Comparison of ENCODE assay signal across 8 cellular contexts in the genomic region with DNA sequence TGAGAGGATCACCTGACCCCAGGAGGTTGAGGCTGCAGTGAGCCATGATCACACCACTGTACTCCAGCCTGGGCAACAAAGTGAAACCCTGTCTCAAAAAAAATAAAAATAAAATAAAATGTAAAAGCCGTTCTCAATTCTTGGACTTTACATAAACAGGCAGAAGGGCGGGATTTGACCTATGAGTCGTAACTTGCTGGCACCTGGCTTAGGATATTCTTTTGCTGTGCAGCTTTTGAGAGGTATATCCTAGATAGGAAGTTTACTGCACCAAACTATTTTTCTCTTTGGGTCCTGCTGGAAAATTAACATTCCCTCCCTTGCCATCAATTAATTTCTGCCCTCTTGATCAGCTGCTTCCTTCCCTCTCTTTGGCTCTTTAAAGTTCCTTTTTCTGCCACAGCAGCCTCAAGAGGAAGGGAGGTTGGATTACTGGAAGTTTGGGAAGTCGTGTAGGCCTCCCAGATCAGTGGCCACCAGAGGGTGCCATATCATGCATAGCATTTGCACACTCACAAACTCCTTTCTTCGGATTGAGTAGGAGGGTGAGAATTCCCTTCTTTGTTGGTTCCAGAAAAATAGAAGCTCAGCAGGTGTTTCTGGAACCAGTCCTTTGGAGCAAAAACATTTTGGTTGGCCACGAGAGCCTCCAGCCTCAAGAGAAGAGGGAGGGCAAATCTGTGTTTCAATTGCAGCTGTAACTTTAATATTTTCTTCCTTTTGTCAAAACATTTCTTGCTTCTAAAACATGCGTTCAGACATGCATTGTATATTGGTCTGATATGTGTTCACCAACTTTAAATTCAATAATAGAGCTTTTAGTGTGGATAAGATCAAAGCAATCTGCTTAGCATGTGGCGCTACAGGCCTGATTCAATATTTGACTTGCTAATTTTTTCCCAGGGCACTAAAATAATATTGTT.
DNase-seq lines count a peak whose midpoint lies in the region; ATAC-seq lines count a peak whose summit lies in the region.

No MANE protein-coding gene starts in this region.

- H3K27ac Mint-ChIP-seq in T-cell, result peak overlapping the region; percentile 96 to 98

- peaks cover 53 to 54% (median 53%) of the 10 kb centered on the region in 3 donors for H3K4me1 Mint-ChIP-seq in T-cell

- H3K27me3 Mint-ChIP-seq in T-cell, result no peaks in the 10 kb centered on the region

- DNase-seq in 8988T, result peak; percentile 54
- DNase-seq in Daoy (ENCODE audit: low read depth), result peak; percentile 43
- peak; percentile 72 for DNase-seq in NCI-H1105 (lab: John Stamatoyannopoulos, UW)
- peak in 10 of 34 experiments; percentile 15 to 46 (median 24) for DNase-seq in T-cell
- peak; percentile 86 for DNase-seq in ecto neural progenitor cell (ENCODE audit: low spot score)
- DNase-seq in medulla oblongata (ENCODE audit: extremely low spot score), result peak; percentile 89
- peak; percentile 62 for DNase-seq in ureter (ENCODE audit: low spot score)

- peaks cover 23% of the 10 kb centered on the region for H3K36me3 Mint-ChIP-seq in T-cell

- POLR2A ChIA-PET in T-cell (lab: Charles Lee), result no interaction called here

- CTCF ChIA-PET in T-cell (lab: Charles Lee), result interaction anchor here (0.6 to 2.1 kb wide), 10 partner anchors 15 to 158 kb away, joined by 3 to 16 read pairs (median 4); no protein-coding TSS in a partner anchor

- peak overlapping the region in 1 of 3 donors; percentile 67 for H3K4me3 Mint-ChIP-seq in T-cell

- peaks cover 0 to 9% (median 6%) of the 10 kb centered on the region in 3 donors for H3K9me3 Mint-ChIP-seq in T-cell

- ATAC-seq in T-cell (replicated peaks in 1 of 4), result no peak
- ATAC-seq in GM18870 (IDR thresholded peaks at IDR 0.05; ENCODE audit: unreplicated experiment), result no peak
